Comparison of ENCODE assay signal across 13 cellular contexts in genomic region chr22:42938449-42938848, GRCh38.
DNase-seq lines count a peak whose midpoint lies in the region; ATAC-seq and TF ChIP-seq lines count a peak whose summit lies in the region.
"Had no signal": no experiment of that assay in that cellular context is flagged by ENCODE, and none has a peak within 500 bp of the region (broad histone marks: within the 10 kb centered on the region; RNA-seq: fewer than 3 reads in every experiment).

No MANE protein-coding gene starts in this region.

- H3K4me3 ChIP-seq in heart right ventricle (no peak overlapping the region), parathyroid adenoma (ENCODE audit: low read depth, low read length) (no peak overlapping the region)

- no peak overlapping the region for H3K4me2 ChIP-seq in parathyroid adenoma (ENCODE audit: low read length)

- no peak overlapping the region for H2AFZ ChIP-seq in parathyroid adenoma

- H3K27me3 Mint-ChIP-seq in activated naive CD8-positive, alpha-beta T cell: no peaks in the 10 kb centered on the region
- H3K27me3 Mint-ChIP-seq in activated naive CD8-positive, alpha-beta T cell treated with anti-CD3 and anti-CD28 coated beads, Interleukin-2, amount 50 U/mL, for 24 hours: no peaks in the 10 kb centered on the region
- H3K27me3 Mint-ChIP-seq: stimulated activated naive CD8-positive, alpha-beta T cell treated with anti-CD3 and anti-CD28 coated beads, Interleukin-15, Interleukin-2, amounts not matched to agents 100 ng/mL and 50 ng/mL, for 24 hours had no signal

- TF ChIP-seq CTCF in heart right ventricle (IDR thresholded peaks at IDR 0.05) (no peak), parathyroid adenoma (IDR thresholded peaks at IDR 0.05) (no peak)

- ATAC-seq in activated naive CD8-positive, alpha-beta T cell treated with anti-CD3 and anti-CD28 coated beads, Interleukin-2, amount 50 U/mL, for 24 hours: no peak
- no peak for ATAC-seq in heart right ventricle
- no peak for ATAC-seq in HG03135 (IDR thresholded peaks at IDR 0.05; ENCODE audit: unreplicated experiment)

- no peaks in the 10 kb centered on the region for H3K9me3 ChIP-seq in heart right ventricle
- no peaks in the 10 kb centered on the region for H3K9me3 ChIP-seq in parathyroid adenoma (ENCODE audit: control insufficient read depth, low read length)

- 59 to 64% methylated on average over 7 of the region's 7 CpGs for WGBS in heart right ventricle, 2 donors

- H3K4me1 ChIP-seq in heart right ventricle: peaks cover 39 to 100% (median 94%) of the 10 kb centered on the region in 9 donors
- peaks cover 7% of the 10 kb centered on the region for H3K4me1 ChIP-seq in parathyroid adenoma

- H3K36me3 Mint-ChIP-seq in activated naive CD8-positive, alpha-beta T cell: peaks cover 5% of the 10 kb centered on the region
- peaks cover 1% of the 10 kb centered on the region for H3K36me3 Mint-ChIP-seq in activated naive CD8-positive, alpha-beta T cell treated with anti-CD3 and anti-CD28 coated beads, Interleukin-2, amount 50 U/mL, for 24 hours (ENCODE audit: low read depth)

- H3K79me2 ChIP-seq in parathyroid adenoma: peaks cover 14% of the 10 kb centered on the region

- H3K36me3 ChIP-seq in heart right ventricle: peaks cover 0 to 4% (median 0%) of the 10 kb centered on the region in 9 donors
- no peaks in the 10 kb centered on the region for H3K36me3 ChIP-seq in parathyroid adenoma (ENCODE audit: control insufficient read depth, insufficient read depth, low read length)

- no peaks in the 10 kb centered on the region for H3K9me3 Mint-ChIP-seq in activated naive CD8-positive, alpha-beta T cell (ENCODE audit: low read depth)
- H3K9me3 Mint-ChIP-seq in activated naive CD8-positive, alpha-beta T cell treated with anti-CD3 and anti-CD28 coated beads, Interleukin-2, amount 50 U/mL, for 24 hours: no peaks in the 10 kb centered on the region
- H3K9me3 Mint-ChIP-seq: stimulated activated naive CD8-positive, alpha-beta T cell treated with anti-CD3 and anti-CD28 coated beads, Interleukin-15, Interleukin-2, amounts not matched to agents 100 ng/mL and 50 ng/mL, for 24 hours had no signal

- H3K4me3 Mint-ChIP-seq in activated naive CD8-positive, alpha-beta T cell: no peak overlapping the region
- H3K4me3 Mint-ChIP-seq in activated naive CD8-positive, alpha-beta T cell treated with anti-CD3 and anti-CD28 coated beads, Interleukin-2, amount 50 U/mL, for 24 hours: no peak overlapping the region
- H3K4me3 Mint-ChIP-seq: stimulated activated naive CD8-positive, alpha-beta T cell treated with anti-CD3 and anti-CD28 coated beads, Interleukin-15, Interleukin-2, amounts not matched to agents 100 ng/mL and 50 ng/mL, for 24 hours had no signal

- H3K27ac Mint-ChIP-seq in activated naive CD8-positive, alpha-beta T cell: peak overlapping the region; percentile 55
- H3K27ac Mint-ChIP-seq in activated naive CD8-positive, alpha-beta T cell treated with anti-CD3 and anti-CD28 coated beads, Interleukin-2, amount 50 U/mL, for 24 hours: no peak overlapping the region
- H3K27ac Mint-ChIP-seq: stimulated activated naive CD8-positive, alpha-beta T cell treated with anti-CD3 and anti-CD28 coated beads, Interleukin-15, Interleukin-2, amounts not matched to agents 100 ng/mL and 50 ng/mL, for 24 hours had no signal

- H3K27ac ChIP-seq in heart right ventricle: peak overlapping the region; percentile 9 to 85 (median 70)
- peak overlapping the region; percentile 45 for H3K27ac ChIP-seq in parathyroid adenoma

- intact Hi-C loops in heart right ventricle (cut with DNase I): no loop called here

- no peak overlapping the region for H3K9ac ChIP-seq in parathyroid adenoma

- no peak for DNase-seq in activated naive CD8-positive, alpha-beta T cell treated with anti-CD3 and anti-CD28 coated beads, Interleukin-2, amount 50 U/mL, for 24 hours
- DNase-seq in heart right ventricle: no peak
- no peak for DNase-seq in activated CD4-positive, CD25-positive, alpha-beta regulatory T cell (lab: John Stamatoyannopoulos, UW)
- no peak for DNase-seq in activated CD4-positive, alpha-beta T cell treated with anti-CD3 and anti-CD28 coated beads, Interleukin-2, amount 50 U/mL, for 1 hour
- DNase-seq in stimulated activated CD4-positive, alpha-beta T cell treated with anti-CD3 and anti-CD28 coated beads, Interleukin-4, amount 100 ng/mL, for 4 hours: no peak
- DNase-seq: activated T-cell treated with anti-CD3 and anti-CD28 coated beads, Interleukin-2, amount 50 U/mL, for 1 hour; DMS 273 treated with DMSO at 0.1 percent for 48 hours; NCI-H1105 treated with DMSO at 0.1 percent for 48 hours; NCI-H446 treated with DMSO at 0.1 percent for 48 hours had no signal

- H3K27me3 ChIP-seq in heart right ventricle: no peaks in the 10 kb centered on the region
- H3K27me3 ChIP-seq in parathyroid adenoma (ENCODE audit: control insufficient read depth, insufficient read depth, low read length): no peaks in the 10 kb centered on the region

- H3K4me1 Mint-ChIP-seq in activated naive CD8-positive, alpha-beta T cell (ENCODE audit: low read depth): peaks cover 56% of the 10 kb centered on the region
- peaks cover 63% of the 10 kb centered on the region for H3K4me1 Mint-ChIP-seq in activated naive CD8-positive, alpha-beta T cell treated with anti-CD3 and anti-CD28 coated beads, Interleukin-2, amount 50 U/mL, for 24 hours
